ENCODE assay signal across 28 cellular contexts in the genomic region with DNA sequence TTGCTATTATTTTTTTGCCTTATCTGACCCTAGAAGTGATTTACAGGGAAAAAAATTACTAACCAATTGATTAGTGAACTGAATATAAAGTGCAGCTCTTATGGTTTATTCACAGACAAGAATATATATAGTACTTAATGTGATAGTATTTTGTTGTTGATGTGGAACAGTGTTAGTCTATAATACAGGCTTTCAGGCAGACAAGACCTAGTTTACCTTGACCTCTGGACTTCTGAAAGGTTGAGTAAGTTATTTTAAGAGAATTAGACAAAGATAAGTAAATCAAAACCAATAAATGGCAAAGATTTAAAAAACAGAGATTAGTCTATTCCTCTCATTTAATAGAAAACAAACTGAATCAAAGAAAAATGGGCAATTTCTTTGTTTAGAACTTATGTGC. TPM values are rescaled to one million over a fixed set of nuclear protein-coding genes. Genes with fewer than 3 reads are reported as not detected.
"Had no signal": no experiment of that assay in that cellular context is flagged by ENCODE, and none has a peak within 500 bp of the region (broad histone marks: within the 10 kb centered on the region; RNA-seq: fewer than 3 reads in every experiment).

No MANE protein-coding gene starts in this region.

- H3K36me3 Mint-ChIP-seq: mesothelial cell of epicardium; naive B cell; naive thymus-derived CD8-positive, alpha-beta T cell had no signal

- DNase-seq: dermis blood vessel endothelial cell; dorsolateral prefrontal cortex; effector CD4-positive, alpha-beta T cell; effector memory CD4-positive, alpha-beta T cell; foreskin keratinocyte; head of caudate nucleus; heart right ventricle; hippocampal formation; left cardiac atrium; left lung; left ventricle myocardium superior; lower lobe of right lung; mucosa of descending colon; naive B cell; naive thymus-derived CD8-positive, alpha-beta T cell had no signal

- H3K36me3 ChIP-seq: esophagus muscularis mucosa, gastroesophageal sphincter, heart right ventricle, left lung, lower lobe of right lung had no signal

- H3K27ac Mint-ChIP-seq: mesothelial cell of epicardium; naive B cell; naive thymus-derived CD8-positive, alpha-beta T cell had no signal

- H3K27me3 ChIP-seq: dorsolateral prefrontal cortex, esophagus muscularis mucosa, gastroesophageal sphincter, left lung had no signal

- H3K4me1 ChIP-seq: esophagus muscularis mucosa, foreskin keratinocyte, gastroesophageal sphincter, heart right ventricle, left lung, lower lobe of right lung had no signal

- H3K4me3 ChIP-seq: coronary artery, dorsolateral prefrontal cortex, esophagus muscularis mucosa, gastroesophageal sphincter, heart right ventricle, left lung, lower lobe of right lung, mucosa of descending colon had no signal

- H3K4me1 Mint-ChIP-seq: naive B cell; naive thymus-derived CD8-positive, alpha-beta T cell had no signal

- H3K9me3 Mint-ChIP-seq: naive thymus-derived CD8-positive, alpha-beta T cell had no signal

- H3K27ac ChIP-seq: coronary artery, dorsolateral prefrontal cortex, esophagus muscularis mucosa, foreskin keratinocyte, gastroesophageal sphincter, heart right ventricle, left lung, lower lobe of right lung had no signal

- H3K27me3 Mint-ChIP-seq: naive B cell had no signal

- H3K4me3 Mint-ChIP-seq: mesothelial cell of epicardium; naive B cell; naive thymus-derived CD8-positive, alpha-beta T cell had no signal

- H3K9me3 ChIP-seq: esophagus muscularis mucosa, gastroesophageal sphincter, left lung, lower lobe of right lung, mucosa of descending colon had no signal

RNA-seq across cellular contexts. Expression of a gene that starts 46.0 kb away (rescaled TPM):
- total RNA-seq: dermis blood vessel endothelial cell; endothelial cell of umbilical vein; epithelial cell of proximal tubule; fibroblast of villous mesenchyme; foreskin keratinocyte; kidney epithelial cell; lung microvascular endothelial cell; mesenteric fat pad; myocyte; naive thymus-derived CD8-positive, alpha-beta T cell had no signal
- polyA plus RNA-seq: endothelial cell of umbilical vein; esophagus; foreskin keratinocyte; keratinocyte; naive thymus-derived CD8-positive, alpha-beta T cell had no signal
